ENCODE assay signal across 13 cellular contexts in genomic region chr15:40283615-40284306, GRCh38. TPM values are rescaled to one million over a fixed set of nuclear protein-coding genes. Genes with fewer than 3 reads are reported as not detected.
DNase-seq lines count a peak whose midpoint lies in the region; ATAC-seq, FAIRE-seq and TF ChIP-seq lines count a peak whose summit lies in the region.
"Had no signal": no experiment of that assay in that cellular context is flagged by ENCODE, and none has a peak within 500 bp of the region (broad histone marks: within the 10 kb centered on the region; RNA-seq: fewer than 3 reads in every experiment).

No MANE protein-coding gene starts in this region.

- H3K27ac Mint-ChIP-seq in CD8-positive, alpha-beta memory T cell: peak overlapping the region in 2 of 8 donors; percentile 26 to 85
- no peak overlapping the region for H3K27ac Mint-ChIP-seq in astrocyte (ENCODE audit: unreplicated experiment)

- H3K4me3 ChIP-seq in BLaER1: peak overlapping the region; percentile 73
- H3K4me3 ChIP-seq in CD8-positive, alpha-beta memory T cell (ENCODE audit: low read length): no peak overlapping the region
- H3K4me3 ChIP-seq in astrocyte (ENCODE audit: insufficient read depth, low read depth, low read length): no peak overlapping the region
- H3K4me3 ChIP-seq in mesodermal cell (ENCODE audit: extremely low read depth, insufficient read depth, low read length, poor library complexity, severe bottlenecking): peak overlapping the region; percentile 37

- no peak for TF ChIP-seq CTCF in astrocyte (IDR thresholded peaks at IDR 0.05; ENCODE audit: insufficient read depth, low read depth, low read length)

- H3K36me3 Mint-ChIP-seq in CD8-positive, alpha-beta memory T cell: peaks cover 0 to 18% (median 0%) of the 10 kb centered on the region in 3 donors
- no peaks in the 10 kb centered on the region for H3K36me3 Mint-ChIP-seq in astrocyte (ENCODE audit: low read depth, unreplicated experiment)

- CTCF ChIA-PET in CD8-positive, alpha-beta memory T cell (lab: Charles Lee): interaction anchor here (0.8 to 3.7 kb wide), 11 partner anchors 10 to 86 kb away, joined by 3 to 31 read pairs (median 6); partner anchors contain the start of genes INAFM2 and PLCB2

- WGBS in mesodermal cell (ENCODE audit: insufficient coverage in 2 of 2), 2 experiments: 19 to 30% methylated on average over 23 to 26 of the region's 33 CpGs

- peaks cover 7 to 21% of the 10 kb centered on the region in 2 donors for H3K27me3 Mint-ChIP-seq in CD8-positive, alpha-beta memory T cell
- H3K27me3 Mint-ChIP-seq in astrocyte (ENCODE audit: low read depth, unreplicated experiment): peaks cover 36% of the 10 kb centered on the region

- H3K79me2 ChIP-seq in astrocyte (ENCODE audit: insufficient read depth, low read length): no peaks in the 10 kb centered on the region

- POLR2A ChIA-PET in CD8-positive, alpha-beta memory T cell (lab: Charles Lee): interaction anchor here (1.0 to 1.8 kb wide), 3 partner anchors 24 to 45 kb away, joined by 3 to 8 read pairs (median 4); partner anchors contain the start of gene PLCB2

- peaks cover 0 to 9% (median 0%) of the 10 kb centered on the region in 3 donors for H3K4me1 Mint-ChIP-seq in CD8-positive, alpha-beta memory T cell
- H3K4me1 Mint-ChIP-seq in astrocyte (ENCODE audit: low read depth, unreplicated experiment): peaks cover 18% of the 10 kb centered on the region

- H3K9me3 Mint-ChIP-seq in CD8-positive, alpha-beta memory T cell: no peaks in the 10 kb centered on the region
- no peaks in the 10 kb centered on the region for H3K9me3 Mint-ChIP-seq in astrocyte (ENCODE audit: unreplicated experiment)

- ATAC-seq in HG02970 (IDR thresholded peaks at IDR 0.05; ENCODE audit: low FRiP score, unreplicated experiment): no peak
- ATAC-seq: gastrocnemius medialis had no signal

- H3K9ac ChIP-seq in BLaER1 (peak overlapping the region; percentile 58; the same call in 1 of the 2 replicates), astrocyte (ENCODE audit: low read length) (no peak overlapping the region)

- peak overlapping the region in 4 of 7 donors; percentile 52 to 80 (median 54) for H3K4me3 Mint-ChIP-seq in CD8-positive, alpha-beta memory T cell
- no peak overlapping the region for H3K4me3 Mint-ChIP-seq in astrocyte (ENCODE audit: unreplicated experiment)

- H2AFZ ChIP-seq in astrocyte (ENCODE audit: low read depth, low read length): no peak overlapping the region

- H3K9me3 ChIP-seq in BLaER1: no peaks in the 10 kb centered on the region
- no peaks in the 10 kb centered on the region for H3K9me3 ChIP-seq in CD8-positive, alpha-beta memory T cell (ENCODE audit: low read length)
- no peaks in the 10 kb centered on the region for H3K9me3 ChIP-seq in astrocyte (ENCODE audit: insufficient read depth, low read depth, low read length)
- no peaks in the 10 kb centered on the region for H3K9me3 ChIP-seq in mesodermal cell (ENCODE audit: control insufficient read depth, low read length)
- H3K9me3 ChIP-seq: gastrocnemius medialis had no signal

- H3K4me2 ChIP-seq in BLaER1 (peak overlapping the region; percentile 100), astrocyte (ENCODE audit: low read length) (peak overlapping the region; percentile 83)

- no peak for DNase-seq in CD8-positive, alpha-beta memory T cell
- no peak for DNase-seq in astrocyte (ENCODE audit: low read depth)
- DNase-seq in hepatic stellate cell (ENCODE audit: low spot score): no peak
- DNase-seq in dedifferentiated amniotic fluid mesenchymal stem cell (ENCODE audit: extremely low spot score): no peak
- DNase-seq: gastrocnemius medialis, GF-D8, NCI-H2081 treated with DMSO at 0.1 percent for 48 hours, SHP77 treated with DMSO at 0.1 percent for 48 hours had no signal

- H4K20me1 ChIP-seq in BLaER1 (peaks cover 35% of the 10 kb centered on the region), astrocyte (ENCODE audit: insufficient read depth, low read length) (no peaks in the 10 kb centered on the region)

- H3K36me3 ChIP-seq in BLaER1: peaks cover 6% of the 10 kb centered on the region; the same call in 1 of the 2 replicates
- no peaks in the 10 kb centered on the region for H3K36me3 ChIP-seq in CD8-positive, alpha-beta memory T cell (ENCODE audit: insufficient read depth, low read length)
- no peaks in the 10 kb centered on the region for H3K36me3 ChIP-seq in astrocyte (ENCODE audit: insufficient read depth, low read length)
- H3K36me3 ChIP-seq in mesodermal cell (ENCODE audit: control insufficient read depth, insufficient read depth, low read length): peaks cover 6% of the 10 kb centered on the region
- H3K36me3 ChIP-seq: gastrocnemius medialis had no signal

- peaks cover 36% of the 10 kb centered on the region for H3K4me1 ChIP-seq in BLaER1
- peaks cover 6% of the 10 kb centered on the region for H3K4me1 ChIP-seq in CD8-positive, alpha-beta memory T cell (ENCODE audit: insufficient read depth, low read length)
- H3K4me1 ChIP-seq in astrocyte (ENCODE audit: insufficient read depth, low read length): peaks cover 24% of the 10 kb centered on the region
- peaks cover 30% of the 10 kb centered on the region for H3K4me1 ChIP-seq in mesodermal cell (ENCODE audit: control insufficient read depth, insufficient read depth, low read length, poor library complexity, severe bottlenecking)

- H3K27ac ChIP-seq in BLaER1 (no peak overlapping the region), astrocyte (ENCODE audit: low read depth, low read length) (no peak overlapping the region), mesodermal cell (ENCODE audit: low read depth, low read length, severe bottlenecking) (no peak overlapping the region)
- H3K27ac ChIP-seq in CD8-positive, alpha-beta memory T cell (ENCODE audit: low read depth, low read length): no peak overlapping the region
- H3K27ac ChIP-seq: gastrocnemius medialis had no signal

- H3K27me3 ChIP-seq in BLaER1: peaks cover 65% of the 10 kb centered on the region
- peaks cover 17% of the 10 kb centered on the region for H3K27me3 ChIP-seq in CD8-positive, alpha-beta memory T cell (ENCODE audit: insufficient read depth, low read length, poor library complexity, severe bottlenecking)
- peaks cover 46% of the 10 kb centered on the region for H3K27me3 ChIP-seq in astrocyte (ENCODE audit: insufficient read depth, low read length)

- FAIRE-seq in astrocyte (lab: Jason Lieb, UNC): no peak
- FAIRE-seq: GM18507 had no signal

RNA-seq across cellular contexts. Expression of gene ANKRD63, which starts 0.9 kb away (rescaled TPM):
- total RNA-seq in CD8-positive, alpha-beta memory T cell: not detected
- polyA plus RNA-seq in CD8-positive, alpha-beta memory T cell: not detected
- total RNA-seq in astrocyte: not detected in 2 replicates
- 1.1 TPM for polyA plus RNA-seq in mesodermal cell (2013, experiment 1 of 2)
- polyA plus RNA-seq in mesodermal cell (2013, experiment 2 of 2): 0.30 TPM
- total RNA-seq: gastrocnemius medialis, left colon had no signal

RNA-seq across cellular contexts. Expression of gene PLCB2, which starts 24.0 kb away (rescaled TPM):
- total RNA-seq in CD8-positive, alpha-beta memory T cell: 10 to 100 TPM; 57.3 to 57.7 TPM
- 34.8 TPM for polyA plus RNA-seq in CD8-positive, alpha-beta memory T cell
- total RNA-seq in astrocyte: 1.7 and 3.7 TPM in 2 replicates
- 32.5 TPM for polyA plus RNA-seq in mesodermal cell (2013, experiment 1 of 2)
- polyA plus RNA-seq in mesodermal cell (2013, experiment 2 of 2): 19.1 TPM

RNA-seq across cellular contexts. Expression of gene INAFM2, which starts 39.7 kb away (rescaled TPM):
- total RNA-seq in CD8-positive, alpha-beta memory T cell: 10 to 100 TPM; 13.5 to 15.3 TPM
- 2.7 TPM for polyA plus RNA-seq in CD8-positive, alpha-beta memory T cell
- 39.2 and 41.2 TPM in 2 replicates for total RNA-seq in astrocyte
- polyA plus RNA-seq in mesodermal cell (2013, experiment 1 of 2): 23.6 TPM
- polyA plus RNA-seq in mesodermal cell (2013, experiment 2 of 2): 24.0 TPM

RNA-seq across cellular contexts. Expression of gene PAK6, which starts 44.9 kb away (rescaled TPM):
- total RNA-seq in CD8-positive, alpha-beta memory T cell: 1 to 10 TPM; 1.7 to 1.9 TPM
- polyA plus RNA-seq in CD8-positive, alpha-beta memory T cell: 2.8 TPM
- 0.38 and 1.1 TPM in 2 replicates for total RNA-seq in astrocyte
- polyA plus RNA-seq in mesodermal cell (2013, experiment 1 of 2): 0.88 TPM
- polyA plus RNA-seq in mesodermal cell (2013, experiment 2 of 2): 0.46 TPM

RNA-seq across cellular contexts. Expression of gene CCDC9B, which starts 57.0 kb away (rescaled TPM):
- under 1 TPM; 0.39 to 0.47 TPM for total RNA-seq in CD8-positive, alpha-beta memory T cell
- polyA plus RNA-seq in CD8-positive, alpha-beta memory T cell: 0.08 TPM
- total RNA-seq in astrocyte: 9.8 and 10.1 TPM in 2 replicates
- polyA plus RNA-seq in mesodermal cell (2013, experiment 1 of 2): 0.48 TPM
- polyA plus RNA-seq in mesodermal cell (2013, experiment 2 of 2): 0.46 TPM

Comparison
In these comparisons a context has a peak if more than half of its experiments do, and no peak if none do; other contexts are left out.
1. H3K4me3 ChIP-seq: peak in BLaER1 (single experiment) and mesodermal cell (single experiment); none in CD8-positive, alpha-beta memory T cell (single experiment) and astrocyte (single experiment).
2. RNA of gene PLCB2, which starts 24.0 kb away (total RNA-seq): 57.3 to 57.7 TPM in CD8-positive, alpha-beta memory T cell; 1.7 to 3.7 TPM in astrocyte; every median in the first group is over 10 times any median in the second.